Comparison of ENCODE assay signal across 8 cellular contexts in genomic region chr10:130967161-130967560, GRCh38.
"Had no signal": no experiment of that assay in that cellular context is flagged by ENCODE, and none has a peak within 500 bp of the region (broad histone marks: within the 10 kb centered on the region; RNA-seq: fewer than 3 reads in every experiment).

No MANE protein-coding gene starts in this region.

- H3K4me3 Mint-ChIP-seq: GM23338, HFFc6, IgD-negative memory B cell had no signal

- H3K27ac Mint-ChIP-seq: GM23338, HFFc6, IgD-negative memory B cell had no signal

- DNase-seq: HFFc6, KBM-7 had no signal

- ATAC-seq: GM23338, HCT116, HepG2 had no signal

- H3K27me3 Mint-ChIP-seq: IgD-negative memory B cell had no signal

- H3K4me1 Mint-ChIP-seq: GM23338, IgD-negative memory B cell had no signal

- H3K9me3 ChIP-seq: HAP-1 had no signal

- H2AFZ ChIP-seq: GM23338 had no signal

- H3K4me1 ChIP-seq: HAP-1 had no signal

- H3K27ac ChIP-seq: HL-60 had no signal

- H3K4me2 ChIP-seq: GM23338 had no signal

- H3K36me3 ChIP-seq: HAP-1 had no signal

- H3K4me3 ChIP-seq: GM23338, HAP-1 had no signal
